8 cellular contexts compared by ENCODE assay signal in the genomic region with DNA sequence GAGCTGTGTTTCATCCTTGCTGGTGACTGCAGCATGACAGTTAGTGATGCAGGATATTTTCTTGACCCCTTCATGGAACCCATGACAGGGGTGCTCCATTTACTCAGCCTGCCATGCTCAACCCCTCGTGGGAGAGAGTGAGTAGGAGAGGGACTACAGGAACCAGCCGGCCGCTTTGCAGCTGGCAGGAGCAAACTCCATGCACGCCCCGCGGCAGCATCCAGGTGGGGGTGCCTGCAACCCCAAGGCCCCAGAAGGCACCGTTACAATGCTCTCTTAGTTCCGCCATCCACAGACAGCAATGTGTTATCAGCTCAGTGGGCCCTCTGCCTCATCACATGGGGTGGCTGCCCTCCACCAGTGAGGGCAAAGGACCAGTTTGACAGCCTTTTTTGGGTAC.
"Had no signal": no experiment of that assay in that cellular context is flagged by ENCODE, and none has a peak within 500 bp of the region (broad histone marks: within the 10 kb centered on the region; RNA-seq: fewer than 3 reads in every experiment).

No MANE protein-coding gene starts in this region.

- ATAC-seq: GM12878 had no signal

- H3K4me3 ChIP-seq: GM12878 had no signal

- FAIRE-seq: G401.6, GM12878, GM12891, GM12892, GM18507, GM19239 had no signal

- DNase-seq: GDM1, GF-D8 had no signal
